Comparison of ENCODE assay signal across 15 cellular contexts in the genomic region with DNA sequence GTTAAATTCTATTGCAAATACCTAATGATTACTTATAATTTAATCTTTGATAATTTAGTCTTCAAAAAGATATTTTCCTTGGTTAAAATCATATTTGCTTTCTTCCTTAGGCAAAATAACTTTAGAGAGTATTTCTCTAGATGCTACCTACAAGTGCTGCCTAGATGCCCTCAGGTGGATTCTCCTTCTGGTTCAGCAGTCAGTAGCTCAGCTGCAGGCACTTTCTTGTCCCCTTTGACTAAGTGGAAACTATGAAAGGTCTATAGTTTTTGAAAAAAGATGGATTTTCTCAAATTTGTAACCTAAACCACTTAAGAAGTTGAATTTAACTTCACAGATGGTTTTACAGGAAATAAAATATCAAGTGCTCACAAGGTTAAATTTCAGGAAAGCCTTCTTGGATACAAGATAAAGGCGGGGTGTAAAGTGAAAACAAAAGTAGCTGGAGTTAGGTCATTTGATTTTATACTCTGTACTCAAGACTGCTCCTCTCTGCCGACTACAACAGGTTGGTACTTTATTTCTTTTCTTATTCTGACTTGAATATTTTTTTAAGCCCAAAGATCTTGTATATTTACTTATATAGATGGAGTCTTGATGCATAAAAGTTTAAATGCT. TPM values are rescaled to one million over a fixed set of nuclear protein-coding genes. Genes with fewer than 3 reads are reported as not detected.
DNase-seq lines count a peak whose midpoint lies in the region; ATAC-seq, FAIRE-seq and TF ChIP-seq lines count a peak whose summit lies in the region.
"Had no signal": no experiment of that assay in that cellular context is flagged by ENCODE, and none has a peak within 500 bp of the region (broad histone marks: within the 10 kb centered on the region; RNA-seq: fewer than 3 reads in every experiment).

TSS of gene ACKR4 (plus strand) at position 455 of the 618 bp plus-strand sequence. CDS start 3,128 bp downstream, outside the sequence.

- no peak for TF ChIP-seq POLR2A in endothelial cell of umbilical vein (IDR thresholded peaks at IDR 0.05; ENCODE audit: low read depth, low read length)

- no peak for DNase-seq in stimulated activated naive CD8-positive, alpha-beta T cell treated with anti-CD3 and anti-CD28 coated beads, Interleukin-15, Interleukin-2, amounts not matched to agents 100 U/mL and 50 U/mL, for 24 hours
- no peak for DNase-seq in stimulated activated naive CD8-positive, alpha-beta T cell treated with anti-CD3 and anti-CD28 coated beads, Interleukin-15, amount 100 ng/mL, for 72 hours
- DNase-seq in endothelial cell of umbilical vein (ENCODE audit: low read depth, low spot score): peak; percentile 78
- DNase-seq in lower lobe of right lung: no peak
- DNase-seq in aorta: no peak
- DNase-seq in NOMO-1 treated with DMSO at 0.1 percent for 48 hours (lab: John Stamatoyannopoulos, UW; ENCODE audit: unreplicated experiment): no peak
- DNase-seq: activated effector memory CD4-positive, alpha-beta T cell treated with Interleukin-2 at 50 U/mL for 16 hours; Kasumi-1; PC-3; T-helper 17 cell had no signal

- H4K20me1 ChIP-seq in endothelial cell of umbilical vein (replicated peaks; ENCODE audit: control insufficient read depth, extremely low read depth, insufficient read depth, low read length): no peaks in the 10 kb centered on the region

- H3K9me3 ChIP-seq in endothelial cell of umbilical vein (replicated peaks; ENCODE audit: control insufficient read depth, insufficient read depth, low read length): no peaks in the 10 kb centered on the region
- H3K9me3 ChIP-seq in lower lobe of right lung: no peaks in the 10 kb centered on the region
- no peaks in the 10 kb centered on the region for H3K9me3 ChIP-seq in aorta (ENCODE audit: control insufficient read depth, low read length)

- no peaks in the 10 kb centered on the region for H3K27me3 Mint-ChIP-seq in stimulated activated naive CD8-positive, alpha-beta T cell treated with anti-CD3 and anti-CD28 coated beads, Interleukin-15, amount 100 ng/mL, for 72 hours
- H3K27me3 Mint-ChIP-seq: natural killer cell treated with Interleukin-12 subunit alpha and Interleukin-12 subunit beta and Interleukin-15 and Interleukin-18, amount 100 ng/mL, for 72 hours; T-helper 17 cell had no signal

- dilution Hi-C loops in endothelial cell of umbilical vein (cut with MboI; ENCODE audit: extremely low pct_ligation_motif_present, low sequenced_read_pairs): no loop called here

- no peaks in the 10 kb centered on the region for H3K79me2 ChIP-seq in endothelial cell of umbilical vein (ENCODE audit: control insufficient read depth, insufficient read depth, low read length)

- H3K27ac Mint-ChIP-seq in stimulated activated naive CD8-positive, alpha-beta T cell treated with anti-CD3 and anti-CD28 coated beads, Interleukin-15, amount 100 ng/mL, for 72 hours: no peak within 1 kb of the TSS
- H3K27ac Mint-ChIP-seq: natural killer cell treated with Interleukin-12 subunit alpha and Interleukin-12 subunit beta and Interleukin-15 and Interleukin-18, amount 100 ng/mL, for 72 hours; T-helper 17 cell had no signal

- WGBS in aorta, 2 donors: 3% methylated on average over 2 of the region's 2 CpGs

- no peaks in the 10 kb centered on the region for H3K4me1 Mint-ChIP-seq in stimulated activated naive CD8-positive, alpha-beta T cell treated with anti-CD3 and anti-CD28 coated beads, Interleukin-15, amount 100 ng/mL, for 72 hours

- H3K4me3 ChIP-seq in endothelial cell of umbilical vein (replicated peaks in 1 of 3; ENCODE audit: insufficient read depth in 1 of 3, low read depth in 1 of 3, low read length in 3 of 3): peak within 1 kb of the TSS; percentile 24 to 70 (median 34)
- H3K4me3 ChIP-seq in lower lobe of right lung: peak within 1 kb of the TSS; percentile 44
- H3K4me3 ChIP-seq in aorta (ENCODE audit: low read length in 2 of 2): peak within 1 kb of the TSS; percentile 8 to 69

- TF ChIP-seq CTCF in endothelial cell of umbilical vein (IDR thresholded peaks at IDR 0.05; ENCODE audit: extremely low read depth in 1 of 2, insufficient read depth in 1 of 2, low read depth in 1 of 2, low read length in 2 of 2) (no peak), lower lobe of right lung (IDR thresholded peaks at IDR 0.05) (no peak)

- peak within 1 kb of the TSS; percentile 55 for H3K9ac ChIP-seq in endothelial cell of umbilical vein (replicated peaks; ENCODE audit: extremely low read depth, insufficient read depth, low read length)

- intact Hi-C loops in endothelial cell of umbilical vein (cut with micrococcal nuclease) (no loop called here), lower lobe of right lung (cut with DNase I) (no loop called here), aorta (cut with DNase I) (loop anchor here in 1 of 2 donors (5.0 kb wide), 1 partner anchor 35 kb away; no protein-coding TSS in a partner anchor)

- peak within 1 kb of the TSS; percentile 98 for H3K4me2 ChIP-seq in endothelial cell of umbilical vein (ENCODE audit: insufficient read depth, low read length)

- H3K27me3 ChIP-seq in endothelial cell of umbilical vein (ENCODE audit: control insufficient read depth in 2 of 2, insufficient read depth in 2 of 2, low read length in 2 of 2) (no peaks in the 10 kb centered on the region), lower lobe of right lung (ENCODE audit: low read depth) (no peaks in the 10 kb centered on the region), aorta (ENCODE audit: control insufficient read depth in 1 of 2, insufficient read depth in 2 of 2, low read length in 1 of 2) (no peaks in the 10 kb centered on the region)

- H3K36me3 ChIP-seq in endothelial cell of umbilical vein (ENCODE audit: control insufficient read depth in 2 of 2, extremely low read depth in 1 of 2, insufficient read depth in 2 of 2, low read length in 2 of 2): no peaks in the 10 kb centered on the region
- no peaks in the 10 kb centered on the region for H3K36me3 ChIP-seq in lower lobe of right lung
- H3K36me3 ChIP-seq in aorta (ENCODE audit: control insufficient read depth in 1 of 2, insufficient read depth in 2 of 2, low read length in 1 of 2): peaks cover 0 to 2% of the 10 kb centered on the region in 2 donors

- ATAC-seq in stimulated activated naive CD8-positive, alpha-beta T cell treated with anti-CD3 and anti-CD28 coated beads, Interleukin-15, Interleukin-2, amounts not matched to agents 100 U/mL and 50 U/mL, for 24 hours: peak; percentile 43
- no peak for ATAC-seq in stimulated activated naive CD8-positive, alpha-beta T cell treated with anti-CD3 and anti-CD28 coated beads, Interleukin-15, amount 100 ng/mL, for 72 hours
- ATAC-seq in lower lobe of right lung (peak in 1 of 2 donors; percentile 77), aorta (ENCODE audit: low FRiP score) (peak; percentile 62), GM21529 (IDR thresholded peaks at IDR 0.05; ENCODE audit: unreplicated experiment) (no peak), GM18502 (IDR thresholded peaks at IDR 0.05; ENCODE audit: poor library complexity, unreplicated experiment) (no peak)
- ATAC-seq: natural killer cell treated with Interleukin-12 subunit alpha and Interleukin-12 subunit beta and Interleukin-15 and Interleukin-18, amount 100 ng/mL, for 72 hours; PC-3; T-helper 17 cell had no signal

- CTCF ChIA-PET in endothelial cell of umbilical vein (lab: Charles Lee): interaction anchor here (2.3 to 4.6 kb wide), 2 partner anchors 26 to 44 kb away, joined by 9 to 35 read pairs; no protein-coding TSS in a partner anchor

- POLR2A ChIA-PET in endothelial cell of umbilical vein (lab: Charles Lee): no interaction called here

- peaks cover 40% of the 10 kb centered on the region for H3K4me1 ChIP-seq in endothelial cell of umbilical vein (ENCODE audit: control insufficient read depth, extremely low read depth, insufficient read depth, low read length)
- H3K4me1 ChIP-seq in lower lobe of right lung: peaks cover 14% of the 10 kb centered on the region
- peaks cover 0 to 4% of the 10 kb centered on the region in 2 donors for H3K4me1 ChIP-seq in aorta (ENCODE audit: control insufficient read depth in 1 of 2, insufficient read depth in 2 of 2, low read length in 2 of 2)

- no peak within 1 kb of the TSS for H3K4me3 Mint-ChIP-seq in stimulated activated naive CD8-positive, alpha-beta T cell treated with anti-CD3 and anti-CD28 coated beads, Interleukin-15, amount 100 ng/mL, for 72 hours
- H3K4me3 Mint-ChIP-seq: natural killer cell treated with Interleukin-12 subunit alpha and Interleukin-12 subunit beta and Interleukin-15 and Interleukin-18, amount 100 ng/mL, for 72 hours; T-helper 17 cell had no signal

- H3K9me1 ChIP-seq in endothelial cell of umbilical vein (replicated peaks; ENCODE audit: control insufficient read depth, extremely low read depth, insufficient read depth, low read length): no peaks in the 10 kb centered on the region

- FAIRE-seq in endothelial cell of umbilical vein (lab: Jason Lieb, UNC): peak; percentile 35
- FAIRE-seq: GM18507 had no signal

- H2AFZ ChIP-seq in endothelial cell of umbilical vein (ENCODE audit: low read depth, low read length): peak within 1 kb of the TSS; percentile 75

- no peaks in the 10 kb centered on the region for H3K9me3 Mint-ChIP-seq in stimulated activated naive CD8-positive, alpha-beta T cell treated with anti-CD3 and anti-CD28 coated beads, Interleukin-15, amount 100 ng/mL, for 72 hours
- H3K9me3 Mint-ChIP-seq: natural killer cell treated with Interleukin-12 subunit alpha and Interleukin-12 subunit beta and Interleukin-15 and Interleukin-18, amount 100 ng/mL, for 72 hours had no signal

- BruUV-seq in endothelial cell of umbilical vein (replicated peaks; lab: Mats Ljungman, UMichigan): no TSS peak

- H3K27ac ChIP-seq in endothelial cell of umbilical vein (ENCODE audit: insufficient read depth, low read depth, low read length): peak within 1 kb of the TSS; percentile 48
- H3K27ac ChIP-seq in lower lobe of right lung: peak within 1 kb of the TSS; percentile 47
- H3K27ac ChIP-seq in aorta (ENCODE audit: low read depth in 1 of 2, low read length in 2 of 2): no peak within 1 kb of the TSS

TF ChIP-seq in endothelial cell of umbilical vein, 7 proteins besides CTCF, POLR2A, EP300 and RAD21 (continues in another document):
- TF ChIP-seq, protein P1, sequence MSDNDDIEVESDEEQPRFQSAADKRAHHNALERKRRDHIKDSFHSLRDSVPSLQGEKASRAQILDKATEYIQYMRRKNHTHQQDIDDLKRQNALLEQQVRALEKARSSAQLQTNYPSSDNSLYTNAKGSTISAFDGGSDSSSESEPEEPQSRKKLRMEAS (IDR thresholded peaks at IDR 0.05; ENCODE audit: insufficient read depth, insufficient read length): no peak
- TF ChIP-seq MYC (IDR thresholded peaks at IDR 0.05; ENCODE audit: low read depth, low read length): no peak

RNA-seq across cellular contexts. Expression of gene ACKR4, which starts in this region (rescaled TPM):
- total RNA-seq in endothelial cell of umbilical vein (1.4 and 3.2 TPM in 2 replicates), lower lobe of right lung (8.5 TPM), aorta (10 to 100 TPM; 15.5 to 18.3 TPM)
- polyA plus RNA-seq in endothelial cell of umbilical vein (13.5 and 14.3 TPM in 2 replicates), aorta (10 to 100 TPM; 12.9 to 24.3 TPM)
- polyA plus RNA-seq in endothelial cell of umbilical vein (2011; cell fraction: cytosol; rRNA removed): 8.0 and 11.9 TPM in 2 replicates
- polyA plus RNA-seq in endothelial cell of umbilical vein (2011; cell fraction: nucleus; rRNA removed): 3.8 and 4.9 TPM in 2 replicates
- 1.1 and 1.2 TPM in 2 replicates for polyA plus RNA-seq in endothelial cell of umbilical vein (2012)
- polyA minus RNA-seq in endothelial cell of umbilical vein: 11.7 and 14.2 TPM in 2 replicates
- not detected for polyA minus RNA-seq in endothelial cell of umbilical vein (2011; cell fraction: cytosol; rRNA and poly(A)+ RNA removed)
- 4.5 and 6.7 TPM in 2 replicates for polyA minus RNA-seq in endothelial cell of umbilical vein (2011; cell fraction: nucleus; rRNA and poly(A)+ RNA removed)
- total RNA-seq: Daoy; natural killer cell treated with Interleukin-12 subunit alpha and Interleukin-12 subunit beta and Interleukin-15 and Interleukin-18, amount 100 ng/mL, for 72 hours; PC-3 had no signal

Comparison
In these comparisons a context has a peak if more than half of its experiments do, and no peak if none do; other contexts are left out.
1. ATAC-seq: peak in stimulated activated naive CD8-positive, alpha-beta T cell treated with anti-CD3 and anti-CD28 coated beads, Interleukin-15, Interleukin-2, amounts not matched to agents 100 U/mL and 50 U/mL, for 24 hours (single experiment) and aorta (single experiment); none in stimulated activated naive CD8-positive, alpha-beta T cell treated with anti-CD3 and anti-CD28 coated beads, Interleukin-15, amount 100 ng/mL, for 72 hours (single experiment), GM21529 (single experiment) and GM18502 (single experiment).
2. H3K27ac ChIP-seq: peak in endothelial cell of umbilical vein (single experiment) and lower lobe of right lung (single experiment); none in aorta (0 of 2).
3. Peak in every context shown above with its lines, with median percentiles within 50 percentile points of each other: H3K4me3 ChIP-seq.